31 cellular contexts compared by ENCODE assay signal in genomic region chr1:53700776-53701175, GRCh38.
"Had no signal": no experiment of that assay in that cellular context is flagged by ENCODE, and none has a peak within 500 bp of the region (broad histone marks: within the 10 kb centered on the region; RNA-seq: fewer than 3 reads in every experiment).

No MANE protein-coding gene starts in this region.

- ATAC-seq: activated naive CD4-positive, alpha-beta T cell treated with anti-CD3 and anti-CD28 coated beads, Interleukin-2, amount 50 U/mL, for 72 hours; activated naive CD8-positive, alpha-beta T cell treated with anti-CD3 and anti-CD28 coated beads, Interleukin-2, amount 50 U/mL, for 24 hours; activated T-cell treated with anti-CD3 and anti-CD28 coated beads, Interleukin-2, amount 50 U/mL, for 4 hours; activated T-cell treated with anti-CD3 and anti-CD28 coated beads, Interleukin-2, amount 50 U/mL, for 72 hours; activated T-helper 17 cell treated with anti-CD3 and anti-CD28 coated beads, Interleukin-2, amount 50 U/mL, for 72 hours; body of pancreas had no signal

- H3K9me3 ChIP-seq: adrenal gland, ascending aorta, body of pancreas, breast epithelium had no signal

- H3K27me3 ChIP-seq: adrenal gland, ascending aorta, body of pancreas, brain microvascular endothelial cell, breast epithelium had no signal

- DNase-seq: activated effector memory CD4-positive, alpha-beta T cell treated with anti-CD3 and anti-CD28 coated beads, Interleukin-2, amount 50 U/mL, for 16 hours; activated effector memory CD4-positive, alpha-beta T cell treated with Interleukin-2 at 50 U/mL for 16 hours; activated gamma-delta T cell; activated gamma-delta T cell treated with Interleukin-2 at 50 U/mL for 16 hours; activated naive CD4-positive, alpha-beta T cell; activated naive CD4-positive, alpha-beta T cell treated with anti-CD3 and anti-CD28 coated beads for 36 hours; activated naive CD4-positive, alpha-beta T cell treated with anti-CD3 and anti-CD28 coated beads, Interleukin-2, amount 10 ng/mL, durations not matched to agents 7 days and 5 days; activated naive CD4-positive, alpha-beta T cell treated with anti-CD3 and anti-CD28 coated beads, Interleukin-2, amount 50 U/mL, for 16 hours; activated naive CD4-positive, alpha-beta T cell treated with Interleukin-2 at 50 U/mL for 16 hours; activated naive CD8-positive, alpha-beta T cell treated with anti-CD3 and anti-CD28 coated beads for 36 hours; activated naive CD8-positive, alpha-beta T cell treated with anti-CD3 and anti-CD28 coated beads, Interleukin-2, amount 10 ng/mL, durations not matched to agents 7 days and 5 days; activated naive CD8-positive, alpha-beta T cell treated with anti-CD3 and anti-CD28 coated beads, Interleukin-2, amount 50 U/mL, for 24 hours; activated T-cell treated with anti-CD3 and anti-CD28 coated beads, Interleukin-2, amount 50 U/mL, for 4 hours; activated T-cell treated with anti-CD3 and anti-CD28 coated beads, Interleukin-2, amount 50 U/mL, for 48 hours; activated T-cell treated with anti-CD3 and anti-CD28 coated beads, Interleukin-2, amount 50 U/mL, for 72 hours; adrenal gland; amniotic stem cell; amygdala; anterior cingulate cortex; body of pancreas; brain microvascular endothelial cell; caudate nucleus; central memory CD4-positive, alpha-beta T cell; cerebellar nuclear complex had no signal

- H3K4me1 ChIP-seq: adrenal gland, ascending aorta, body of pancreas, breast epithelium had no signal

- H3K27ac ChIP-seq: adrenal gland, ascending aorta, body of pancreas, brain microvascular endothelial cell, breast epithelium, cardiac muscle cell had no signal

- H3K4me3 ChIP-seq: adrenal gland, ascending aorta, body of pancreas, breast epithelium, cardiac muscle cell had no signal

- FAIRE-seq: astrocyte, colon had no signal

- H3K36me3 ChIP-seq: adrenal gland, ascending aorta, breast epithelium, cardiac muscle cell had no signal
